In genomic region chr1:181119076-181119989, GRCh38 we compare ENCODE assay signal across 1 cellular context.
TF ChIP-seq lines count a peak whose summit lies in the region.

No MANE protein-coding gene starts in this region.

TF ChIP-seq in WTC11, 78 proteins besides CTCF, POLR2A, EP300 and RAD21 (continued from another document):
- TF ChIP-seq ZBTB43 (CRISPR knock-in tag; IDR thresholded peaks at IDR 0.05): no peak
- TF ChIP-seq ERG (CRISPR knock-in tag; IDR thresholded peaks at IDR 0.05): no peak
- TF ChIP-seq, protein P1, sequence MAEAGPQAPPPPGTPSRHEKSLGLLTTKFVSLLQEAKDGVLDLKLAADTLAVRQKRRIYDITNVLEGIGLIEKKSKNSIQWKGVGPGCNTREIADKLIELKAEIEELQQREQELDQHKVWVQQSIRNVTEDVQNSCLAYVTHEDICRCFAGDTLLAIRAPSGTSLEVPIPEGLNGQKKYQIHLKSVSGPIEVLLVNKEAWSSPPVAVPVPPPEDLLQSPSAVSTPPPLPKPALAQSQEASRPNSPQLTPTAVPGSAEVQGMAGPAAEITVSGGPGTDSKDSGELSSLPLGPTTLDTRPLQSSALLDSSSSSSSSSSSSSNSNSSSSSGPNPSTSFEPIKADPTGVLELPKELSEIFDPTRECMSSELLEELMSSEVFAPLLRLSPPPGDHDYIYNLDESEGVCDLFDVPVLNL (CRISPR knock-in tag; IDR thresholded peaks at IDR 0.05; ENCODE audit: borderline replicate concordance, low read depth): no peak
- TF ChIP-seq, protein P2, sequence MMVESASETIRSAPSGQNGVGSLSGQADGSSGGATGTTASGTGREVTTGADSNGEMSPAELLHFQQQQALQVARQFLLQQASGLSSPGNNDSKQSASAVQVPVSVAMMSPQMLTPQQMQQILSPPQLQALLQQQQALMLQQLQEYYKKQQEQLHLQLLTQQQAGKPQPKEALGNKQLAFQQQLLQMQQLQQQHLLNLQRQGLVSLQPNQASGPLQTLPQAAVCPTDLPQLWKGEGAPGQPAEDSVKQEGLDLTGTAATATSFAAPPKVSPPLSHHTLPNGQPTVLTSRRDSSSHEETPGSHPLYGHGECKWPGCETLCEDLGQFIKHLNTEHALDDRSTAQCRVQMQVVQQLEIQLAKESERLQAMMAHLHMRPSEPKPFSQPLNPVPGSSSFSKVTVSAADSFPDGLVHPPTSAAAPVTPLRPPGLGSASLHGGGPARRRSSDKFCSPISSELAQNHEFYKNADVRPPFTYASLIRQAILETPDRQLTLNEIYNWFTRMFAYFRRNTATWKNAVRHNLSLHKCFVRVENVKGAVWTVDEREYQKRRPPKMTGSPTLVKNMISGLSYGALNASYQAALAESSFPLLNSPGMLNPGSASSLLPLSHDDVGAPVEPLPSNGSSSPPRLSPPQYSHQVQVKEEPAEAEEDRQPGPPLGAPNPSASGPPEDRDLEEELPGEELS (CRISPR knock-in tag; IDR thresholded peaks at IDR 0.05): no peak
- TF ChIP-seq ZNF416 (CRISPR knock-in tag; IDR thresholded peaks at IDR 0.05): no peak
- TF ChIP-seq SOX15 (CRISPR knock-in tag; IDR thresholded peaks at IDR 0.05): no peak
- TF ChIP-seq, protein P3, sequence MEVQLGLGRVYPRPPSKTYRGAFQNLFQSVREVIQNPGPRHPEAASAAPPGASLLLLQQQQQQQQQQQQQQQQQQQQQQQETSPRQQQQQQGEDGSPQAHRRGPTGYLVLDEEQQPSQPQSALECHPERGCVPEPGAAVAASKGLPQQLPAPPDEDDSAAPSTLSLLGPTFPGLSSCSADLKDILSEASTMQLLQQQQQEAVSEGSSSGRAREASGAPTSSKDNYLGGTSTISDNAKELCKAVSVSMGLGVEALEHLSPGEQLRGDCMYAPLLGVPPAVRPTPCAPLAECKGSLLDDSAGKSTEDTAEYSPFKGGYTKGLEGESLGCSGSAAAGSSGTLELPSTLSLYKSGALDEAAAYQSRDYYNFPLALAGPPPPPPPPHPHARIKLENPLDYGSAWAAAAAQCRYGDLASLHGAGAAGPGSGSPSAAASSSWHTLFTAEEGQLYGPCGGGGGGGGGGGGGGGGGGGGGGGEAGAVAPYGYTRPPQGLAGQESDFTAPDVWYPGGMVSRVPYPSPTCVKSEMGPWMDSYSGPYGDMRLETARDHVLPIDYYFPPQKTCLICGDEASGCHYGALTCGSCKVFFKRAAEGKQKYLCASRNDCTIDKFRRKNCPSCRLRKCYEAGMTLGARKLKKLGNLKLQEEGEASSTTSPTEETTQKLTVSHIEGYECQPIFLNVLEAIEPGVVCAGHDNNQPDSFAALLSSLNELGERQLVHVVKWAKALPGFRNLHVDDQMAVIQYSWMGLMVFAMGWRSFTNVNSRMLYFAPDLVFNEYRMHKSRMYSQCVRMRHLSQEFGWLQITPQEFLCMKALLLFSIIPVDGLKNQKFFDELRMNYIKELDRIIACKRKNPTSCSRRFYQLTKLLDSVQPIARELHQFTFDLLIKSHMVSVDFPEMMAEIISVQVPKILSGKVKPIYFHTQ (CRISPR knock-in tag; IDR thresholded peaks at IDR 0.05): no peak
- TF ChIP-seq, protein P4, sequence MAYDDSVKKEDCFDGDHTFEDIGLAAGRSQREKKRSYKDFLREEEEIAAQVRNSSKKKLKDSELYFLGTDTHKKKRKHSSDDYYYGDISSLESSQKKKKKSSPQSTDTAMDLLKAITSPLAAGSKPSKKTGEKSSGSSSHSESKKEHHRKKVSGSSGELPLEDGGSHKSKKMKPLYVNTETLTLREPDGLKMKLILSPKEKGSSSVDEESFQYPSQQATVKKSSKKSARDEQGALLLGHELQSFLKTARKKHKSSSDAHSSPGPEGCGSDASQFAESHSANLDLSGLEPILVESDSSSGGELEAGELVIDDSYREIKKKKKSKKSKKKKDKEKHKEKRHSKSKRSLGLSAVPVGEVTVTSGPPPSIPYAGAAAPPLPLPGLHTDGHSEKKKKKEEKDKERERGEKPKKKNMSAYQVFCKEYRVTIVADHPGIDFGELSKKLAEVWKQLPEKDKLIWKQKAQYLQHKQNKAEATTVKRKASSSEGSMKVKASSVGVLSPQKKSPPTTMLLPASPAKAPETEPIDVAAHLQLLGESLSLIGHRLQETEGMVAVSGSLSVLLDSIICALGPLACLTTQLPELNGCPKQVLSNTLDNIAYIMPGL (CRISPR knock-in tag; IDR thresholded peaks at IDR 0.05): no peak
- no peak for TF ChIP-seq TEAD1 (CRISPR knock-in tag; IDR thresholded peaks at IDR 0.05)
- TF ChIP-seq CDX4 (CRISPR knock-in tag; IDR thresholded peaks at IDR 0.05; ENCODE audit: borderline replicate concordance): no peak
- TF ChIP-seq SMAD3 (CRISPR knock-in tag; IDR thresholded peaks at IDR 0.05; ENCODE audit: borderline replicate concordance): no peak
